In the genomic region with DNA sequence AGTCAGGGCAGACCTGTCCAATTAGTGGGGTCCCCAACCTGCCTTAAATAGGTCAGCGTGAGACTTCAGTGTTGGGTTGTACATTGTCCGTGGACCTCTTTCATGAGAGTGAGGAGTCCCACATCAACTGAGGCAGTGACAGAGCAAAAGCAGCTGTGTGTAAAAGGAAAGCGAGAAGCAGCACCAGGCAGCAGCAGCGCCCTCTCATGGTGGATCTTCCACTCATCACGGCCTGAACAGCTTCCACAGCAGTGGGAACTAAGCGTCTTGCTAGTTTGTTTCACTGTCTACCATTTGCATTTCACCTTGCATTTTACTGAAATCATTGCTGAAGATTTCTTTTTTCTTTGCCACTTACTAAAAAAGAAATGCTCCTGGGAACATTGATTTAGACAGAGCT, we compare ENCODE assay signal across 8 cellular contexts.
A peak's percentile ranks its signal among the peaks of the same experiment; 100 is the strongest.
DNase-seq lines count a peak whose midpoint lies in the region; ATAC-seq and TF ChIP-seq lines count a peak whose summit lies in the region.

No MANE protein-coding gene starts in this region.

- H3K4me2 ChIP-seq in OCI-LY3 (ENCODE audit: low read length): no peak overlapping the region

- peak; percentile 6 for DNase-seq in CD1c-positive myeloid dendritic cell (ENCODE audit: extremely low spot score)
- DNase-seq in iPS DF 6.9 (ENCODE audit: low read depth, low spot score): peak; percentile 47
- DNase-seq in NCI-H187 (lab: John Stamatoyannopoulos, UW): no peak
- no peak for DNase-seq in DMS114 treated with DMSO at 0.1 percent for 48 hours (lab: John Stamatoyannopoulos, UW; ENCODE audit: unreplicated experiment)
- DNase-seq in aorta: no peak

- WGBS in iPS DF 6.9 (ENCODE audit: insufficient coverage, insufficient read length): no CpG with 5 or more reads among the region's 6 CpGs
- WGBS in aorta, 2 donors: 27 to 51% methylated on average over 6 of the region's 6 CpGs

- H3K79me2 ChIP-seq in OCI-LY3 (ENCODE audit: low read length): no peaks in the 10 kb centered on the region

- H4K20me1 ChIP-seq in OCI-LY3 (ENCODE audit: insufficient read depth, low read length): no peaks in the 10 kb centered on the region

- intact Hi-C loops in aorta (cut with DNase I): no loop called here

- H3K9me3 ChIP-seq in OCI-LY3 (ENCODE audit: insufficient read depth, low read length): no peaks in the 10 kb centered on the region
- H3K9me3 ChIP-seq in iPS DF 6.9 (ENCODE audit: control insufficient read depth, insufficient read depth, low read length): no peaks in the 10 kb centered on the region
- H3K9me3 ChIP-seq in aorta (ENCODE audit: control insufficient read depth, low read length): no peaks in the 10 kb centered on the region

- H3K4me1 ChIP-seq in OCI-LY3 (ENCODE audit: low read length) (peaks cover 20% of the 10 kb centered on the region), iPS DF 6.9 (ENCODE audit: control insufficient read depth, insufficient read depth, low read length) (no peaks in the 10 kb centered on the region), aorta (ENCODE audit: control insufficient read depth in 1 of 2, insufficient read depth in 2 of 2, low read length in 2 of 2) (no peaks in the 10 kb centered on the region)

- H3K4me3 ChIP-seq in OCI-LY3 (ENCODE audit: low read length) (no peak overlapping the region), iPS DF 6.9 (ENCODE audit: low read length) (no peak overlapping the region), aorta (ENCODE audit: low read length in 2 of 2) (no peak overlapping the region)

- H3K36me3 ChIP-seq in OCI-LY3 (replicated peaks; ENCODE audit: low read depth, low read length) (no peaks in the 10 kb centered on the region), iPS DF 6.9 (ENCODE audit: control insufficient read depth, insufficient read depth, low read length) (no peaks in the 10 kb centered on the region), aorta (ENCODE audit: control insufficient read depth in 1 of 2, insufficient read depth in 2 of 2, low read length in 1 of 2) (no peaks in the 10 kb centered on the region)

- ATAC-seq in GM18868 (IDR thresholded peaks at IDR 0.05; ENCODE audit: unreplicated experiment) (peak; percentile 76), GM18907 (IDR thresholded peaks at IDR 0.05; ENCODE audit: unreplicated experiment) (no peak), aorta (ENCODE audit: low FRiP score) (no peak)

- no peak overlapping the region for H3K27ac ChIP-seq in OCI-LY3 (ENCODE audit: low read length)
- H3K27ac ChIP-seq in iPS DF 6.9 (ENCODE audit: low read length): no peak overlapping the region
- no peak overlapping the region for H3K27ac ChIP-seq in aorta (ENCODE audit: low read depth in 1 of 2, low read length in 2 of 2)

- no peaks in the 10 kb centered on the region for H3K27me3 ChIP-seq in OCI-LY3 (ENCODE audit: low read depth, low read length)
- H3K27me3 ChIP-seq in iPS DF 6.9 (ENCODE audit: control insufficient read depth, insufficient read depth, low read length): no peaks in the 10 kb centered on the region
- no peaks in the 10 kb centered on the region for H3K27me3 ChIP-seq in aorta (ENCODE audit: control insufficient read depth in 1 of 2, insufficient read depth in 2 of 2, low read length in 1 of 2)

- H2AFZ ChIP-seq in OCI-LY3 (ENCODE audit: low read depth, low read length): no peak overlapping the region

- H3K9ac ChIP-seq in OCI-LY3 (ENCODE audit: low read length): no peak overlapping the region

- TF ChIP-seq CTCF in OCI-LY3 (IDR thresholded peaks at IDR 0.05; ENCODE audit: low read depth, low read length): peak; percentile 59

Comparison
In these comparisons a context has a peak if more than half of its experiments do, and no peak if none do; other contexts are left out.
1. DNase-seq: peak in CD1c-positive myeloid dendritic cell (single experiment) and iPS DF 6.9 (single experiment); none in NCI-H187 (0 of 2), DMS114 treated with DMSO at 0.1 percent for 48 hours (single experiment) and aorta (0 of 2).